Comparison of ENCODE assay signal across 19 cellular contexts in genomic region chr16:88761830-88762229, GRCh38. TPM values are rescaled to one million over a fixed set of nuclear protein-coding genes. Genes with fewer than 3 reads are reported as not detected.
A peak's percentile ranks its signal among the peaks of the same experiment; 100 is the strongest.
DNase-seq lines count a peak whose midpoint lies in the region; ATAC-seq and TF ChIP-seq lines count a peak whose summit lies in the region.
"Had no signal": no experiment of that assay in that cellular context is flagged by ENCODE, and none has a peak within 500 bp of the region (broad histone marks: within the 10 kb centered on the region; RNA-seq: fewer than 3 reads in every experiment).

No MANE protein-coding gene starts in this region.

- no TSS peak for BruUV-seq in mammary epithelial cell (replicated peaks; lab: Mats Ljungman, UMichigan)

- TF ChIP-seq POLR2A in breast epithelium (IDR thresholded peaks at IDR 0.05) (no peak), body of pancreas (IDR thresholded peaks at IDR 0.05) (no peak), upper lobe of left lung (IDR thresholded peaks at IDR 0.05) (no peak)

- DNase-seq in breast epithelium (ENCODE audit: low spot score in 2 of 2) (no peak), mammary epithelial cell (no peak), body of pancreas (peak in 1 of 4 donors; percentile 40), lower lobe of right lung (no peak), upper lobe of left lung (no peak), NCI-H2196 treated with DMSO at 0.1 percent for 48 hours (lab: John Stamatoyannopoulos, UW; ENCODE audit: unreplicated experiment) (no peak)
- DNase-seq: C1 segment of cervical spinal cord, COR-L47, DMS53, MG63, NCI-H1105, NCI-H1694 treated with DMSO at 0.1 percent for 48 hours, NCI-H446, PC-3 had no signal

- 83% methylated on average over 1 of the region's 10 CpGs for WGBS in mammary epithelial cell (ENCODE audit: low coverage, missing lambda C conversion rate)
- WGBS in body of pancreas, 2 donors: 59 to 67% methylated on average over 7 to 10 of the region's 10 CpGs
- whole genome bisulfite sequencing in upper lobe of left lung, 2 donors: 64 to 100% methylated on average over 1 to 9 of the region's 10 CpGs

- H3K4me3 ChIP-seq in breast epithelium (peak overlapping the region in 1 of 3 donors; percentile 41), mammary epithelial cell (replicated peaks in 1 of 3; ENCODE audit: insufficient read depth in 1 of 3, low read depth in 2 of 3, low read length in 3 of 3) (no peak overlapping the region), body of pancreas (no peak overlapping the region), lower lobe of right lung (no peak overlapping the region), upper lobe of left lung (no peak overlapping the region)
- H3K4me3 ChIP-seq: GM23338, MG63 had no signal

- intact Hi-C loops in breast epithelium (cut with DNase I; ENCODE audit: low total_unique reads) (no loop called here), mammary epithelial cell (cut with micrococcal nuclease) (no loop called here), body of pancreas (cut with DNase I) (no loop called here), lower lobe of right lung (cut with DNase I) (no loop called here)

- H3K36me3 ChIP-seq in breast epithelium: no peaks in the 10 kb centered on the region
- no peaks in the 10 kb centered on the region for H3K36me3 ChIP-seq in mammary epithelial cell (ENCODE audit: insufficient read depth, low read length)
- no peaks in the 10 kb centered on the region for H3K36me3 ChIP-seq in body of pancreas (replicated peaks in 1 of 2; ENCODE audit: insufficient read depth in 1 of 2, low read depth in 2 of 2)
- H3K36me3 ChIP-seq in lower lobe of right lung: peaks cover 20% of the 10 kb centered on the region
- peaks cover 0 to 23% (median 0%) of the 10 kb centered on the region in 4 donors for H3K36me3 ChIP-seq in upper lobe of left lung
- H3K36me3 ChIP-seq: MG63 had no signal

- H3K4me1 ChIP-seq in breast epithelium (peaks cover 25 to 39% of the 10 kb centered on the region in 2 donors), mammary epithelial cell (ENCODE audit: insufficient read depth, low read length) (peaks cover 28% of the 10 kb centered on the region), body of pancreas (peaks cover 73% of the 10 kb centered on the region), lower lobe of right lung (peaks cover 77% of the 10 kb centered on the region), upper lobe of left lung (peaks cover 72 to 91% (median 78%) of the 10 kb centered on the region in 4 donors)

- CTCF ChIA-PET in mammary epithelial cell (lab: Charles Lee; ENCODE audit: low non-redundant PET): no interaction called here

- no peak overlapping the region for H2AFZ ChIP-seq in mammary epithelial cell (ENCODE audit: low read depth, low read length)
- H2AFZ ChIP-seq: GM23338 had no signal

- H3K4me2 ChIP-seq in mammary epithelial cell (ENCODE audit: insufficient read depth, low read depth, low read length): no peak overlapping the region
- H3K4me2 ChIP-seq: GM23338, KMS-11 had no signal

- H3K9me3 ChIP-seq in breast epithelium (no peaks in the 10 kb centered on the region), mammary epithelial cell (replicated peaks; ENCODE audit: insufficient read depth, low read length) (no peaks in the 10 kb centered on the region), body of pancreas (no peaks in the 10 kb centered on the region), lower lobe of right lung (no peaks in the 10 kb centered on the region), upper lobe of left lung (no peaks in the 10 kb centered on the region)
- H3K9me3 ChIP-seq: MG63 had no signal

- H4K20me1 ChIP-seq in mammary epithelial cell (ENCODE audit: insufficient read depth, low read length): peaks cover 14% of the 10 kb centered on the region

- no peaks in the 10 kb centered on the region for H3K27me3 ChIP-seq in breast epithelium
- H3K27me3 ChIP-seq in mammary epithelial cell (ENCODE audit: insufficient read depth, low read length): no peaks in the 10 kb centered on the region
- no peaks in the 10 kb centered on the region for H3K27me3 ChIP-seq in body of pancreas
- no peaks in the 10 kb centered on the region for H3K27me3 ChIP-seq in lower lobe of right lung (ENCODE audit: low read depth)
- no peaks in the 10 kb centered on the region for H3K27me3 ChIP-seq in upper lobe of left lung
- H3K27me3 ChIP-seq: MG63 had no signal

- TF ChIP-seq EP300 in upper lobe of left lung (IDR thresholded peaks at IDR 0.05): no peak

- ATAC-seq in body of pancreas (no peak), lower lobe of right lung (peak; percentile 3 to 6), upper lobe of left lung (ENCODE audit: low FRiP score in 2 of 2) (no peak), HG03025 (IDR thresholded peaks at IDR 0.05; ENCODE audit: low FRiP score, unreplicated experiment) (no peak), HG02938 (IDR thresholded peaks at IDR 0.05; ENCODE audit: unreplicated experiment) (no peak)
- ATAC-seq: GM23338, PC-3, Right ventricle myocardium inferior had no signal

- no peak overlapping the region for H3K9ac ChIP-seq in mammary epithelial cell (ENCODE audit: insufficient read depth, low read length)
- H3K9ac ChIP-seq: KMS-11 had no signal

- peaks cover 100% of the 10 kb centered on the region for H3K79me2 ChIP-seq in mammary epithelial cell (ENCODE audit: insufficient read depth, low read length)

- TF ChIP-seq CTCF in breast epithelium (IDR thresholded peaks at IDR 0.05) (no peak), mammary epithelial cell (conservative IDR thresholded peaks at IDR 0.05 in 1 of 2, IDR thresholded peaks at IDR 0.05 in 1 of 2; ENCODE audit: extremely low read depth in 1 of 2, insufficient read depth in 1 of 2, low read depth in 1 of 2, low read length in 2 of 2) (no peak), body of pancreas (IDR thresholded peaks at IDR 0.05) (no peak), lower lobe of right lung (IDR thresholded peaks at IDR 0.05) (no peak), upper lobe of left lung (IDR thresholded peaks at IDR 0.05) (no peak)

- H3K27ac ChIP-seq in breast epithelium (peak overlapping the region; percentile 85 to 90), mammary epithelial cell (ENCODE audit: insufficient read depth, low read depth, low read length) (no peak overlapping the region), body of pancreas (peak overlapping the region in 3 of 4 donors; percentile 50 to 77 (median 77)), lower lobe of right lung (peak overlapping the region; percentile 53), upper lobe of left lung (peak overlapping the region; percentile 57 to 79 (median 64))
- H3K27ac ChIP-seq: KMS-11 had no signal

- dilution Hi-C loops in mammary epithelial cell (cut with HindIII; ENCODE audit: low sequenced_read_pairs): no loop called here

- in situ Hi-C loops in mammary epithelial cell (cut with MboI; ENCODE audit: low sequenced_read_pairs in 2 of 2): no loop called here

RNA-seq across cellular contexts. Expression of gene PIEZO1, which starts 23.2 kb away (rescaled TPM):
- 100 to 1,000 TPM in 2 of 3 donors, 10 to 100 TPM in 1; 90.7 to 181 (median 135) TPM for total RNA-seq in breast epithelium
- 100 to 1,000 TPM; 165 to 215 TPM for total RNA-seq in mammary epithelial cell
- polyA plus RNA-seq in mammary epithelial cell: 144 TPM
- polyA minus RNA-seq in mammary epithelial cell: 339 TPM
- total RNA-seq in body of pancreas: 100 to 1,000 TPM in 1 of 2 donors, 10 to 100 TPM in 1; 61.0 to 269 TPM
- 164 TPM for total RNA-seq in lower lobe of right lung
- total RNA-seq in upper lobe of left lung: 100 to 1,000 TPM; 107 to 535 (median 239) TPM

RNA-seq across cellular contexts. Expression of gene CDT1, which starts 41.8 kb away (rescaled TPM):
- total RNA-seq in breast epithelium (1 to 10 TPM; 1.3 to 3.3 (median 3.2) TPM), mammary epithelial cell (10 to 100 TPM in 1 of 2 donors, 1 to 10 TPM in 1; 3.5 to 22.0 TPM), body of pancreas (1 to 10 TPM in 1 of 2 donors, not detected in 1; 7.6 TPM), lower lobe of right lung (3.5 TPM), upper lobe of left lung (1 to 10 TPM in 5 of 6 donors, not detected in 1; 2.3 to 4.7 (median 3.5) TPM)
- polyA plus RNA-seq in mammary epithelial cell: 13.6 TPM
- 20.1 TPM for polyA minus RNA-seq in mammary epithelial cell

RNA-seq across cellular contexts. Expression of gene APRT, which starts 49.9 kb away (rescaled TPM):
- total RNA-seq in breast epithelium (100 to 1,000 TPM in 2 of 3 donors, 10 to 100 TPM in 1; 93.8 to 152 (median 126) TPM), mammary epithelial cell (100 to 1,000 TPM in 1 of 2 donors, 10 to 100 TPM in 1; 51.5 to 136 TPM), body of pancreas (100 to 1,000 TPM in 1 of 2 donors, 10 to 100 TPM in 1; 95.9 to 104 TPM), lower lobe of right lung (87.8 TPM), upper lobe of left lung (100 to 1,000 TPM in 4 of 6 donors, 10 to 100 TPM in 2; 76.5 to 147 (median 124) TPM)
- 145 TPM for polyA plus RNA-seq in mammary epithelial cell
- 63.6 TPM for polyA minus RNA-seq in mammary epithelial cell

RNA-seq across cellular contexts. Expression of gene CTU2, which starts 55.5 kb away (rescaled TPM):
- total RNA-seq in breast epithelium (1 to 10 TPM; 7.3 to 8.2 (median 7.8) TPM), mammary epithelial cell (10 to 100 TPM; 13.2 to 26.5 TPM), body of pancreas (10 to 100 TPM in 1 of 2 donors, 1 to 10 TPM in 1; 5.7 to 10.2 TPM), lower lobe of right lung (14.5 TPM), upper lobe of left lung (10 to 100 TPM in 5 of 6 donors, 1 to 10 TPM in 1; 9.4 to 31.4 (median 20.6) TPM)
- 12.8 TPM for polyA plus RNA-seq in mammary epithelial cell
- polyA minus RNA-seq in mammary epithelial cell: 12.3 TPM

RNA-seq across cellular contexts. Expression of gene RNF166, which starts 55.6 kb away (rescaled TPM):
- total RNA-seq in breast epithelium (10 to 100 TPM; 19.2 to 22.0 (median 21.9) TPM), mammary epithelial cell (10 to 100 TPM in 1 of 2 donors, 1 to 10 TPM in 1; 9.8 to 11.2 TPM), body of pancreas (10 to 100 TPM; 16.6 to 27.7 TPM), lower lobe of right lung (61.9 TPM), upper lobe of left lung (100 to 1,000 TPM in 1 of 6 donors, 10 to 100 TPM in 5; 23.2 to 101 (median 64.6) TPM)
- polyA plus RNA-seq in mammary epithelial cell: 5.1 TPM
- polyA minus RNA-seq in mammary epithelial cell: 1.7 TPM

Comparison
In these comparisons a context has a peak if more than half of its experiments do, and no peak if none do; other contexts are left out.
1. ATAC-seq: peak in lower lobe of right lung (2 of 2); none in body of pancreas (single experiment), upper lobe of left lung (0 of 2), HG03025 (single experiment) and HG02938 (single experiment).